In genomic region chr4:38177035-38177791, GRCh38 we compare ENCODE assay signal across 7 cellular contexts.
DNase-seq lines count a peak whose midpoint lies in the region; ATAC-seq and TF ChIP-seq lines count a peak whose summit lies in the region.

No MANE protein-coding gene starts in this region.

- TF ChIP-seq CTCF in lower lobe of right lung (IDR thresholded peaks at IDR 0.05) (no peak), dorsolateral prefrontal cortex (IDR thresholded peaks at IDR 0.05 in 54 of 56, conservative IDR thresholded peaks at IDR 0.05 in 2 of 56; ENCODE audit: low read depth in 1 of 56, partially characterized antibody in 56 of 56) (no peak)

- H3K4me3 Mint-ChIP-seq in T-cell = peak overlapping the region; percentile 62 to 76 (median 68)
- peak overlapping the region; percentile 78 for H3K4me3 Mint-ChIP-seq in activated naive CD8-positive, alpha-beta T cell treated with anti-CD3 and anti-CD28 coated beads, Interleukin-2, amount 10 ng/mL, durations not matched to agents 7 days and 5 days

- ATAC-seq in T-cell (replicated peaks in 1 of 4) (peak; percentile 63 to 78 (median 70)), lower lobe of right lung (peak; percentile 30 to 35)
- peak; percentile 68 for ATAC-seq in activated naive CD8-positive, alpha-beta T cell treated with anti-CD3 and anti-CD28 coated beads, Interleukin-2, amount 10 ng/mL, durations not matched to agents 7 days and 5 days (ENCODE audit: low read depth)

- H3K4me1 ChIP-seq in lower lobe of right lung = peaks cover 46% of the 10 kb centered on the region

- H3K27me3 ChIP-seq in lower lobe of right lung (ENCODE audit: low read depth) (no peaks in the 10 kb centered on the region), dorsolateral prefrontal cortex (no peaks in the 10 kb centered on the region)

- peaks cover 39 to 54% (median 47%) of the 10 kb centered on the region in 3 donors for H3K4me1 Mint-ChIP-seq in T-cell
- H3K4me1 Mint-ChIP-seq in activated naive CD8-positive, alpha-beta T cell treated with anti-CD3 and anti-CD28 coated beads, Interleukin-2, amount 10 ng/mL, durations not matched to agents 7 days and 5 days = peaks cover 32% of the 10 kb centered on the region

- DNase-seq in T-cell (peak; percentile 14 to 65 (median 37)), lower lobe of right lung (no peak), NCI-H1417 (lab: John Stamatoyannopoulos, UW) (no peak), SKM-1 treated with dmso at 0.1 percent for 144 hours (lab: John Stamatoyannopoulos, UW; ENCODE audit: unreplicated experiment) (no peak), dorsolateral prefrontal cortex (no peak)
- peak; percentile 57 for DNase-seq in activated naive CD8-positive, alpha-beta T cell treated with anti-CD3 and anti-CD28 coated beads, Interleukin-2, amount 10 ng/mL, durations not matched to agents 7 days and 5 days
- DNase-seq in stimulated activated CD8-positive, alpha-beta memory T cell treated with anti-CD3 and anti-CD28 coated beads, Interleukin-7, amount 100 ng/mL, for 48 hours (ENCODE audit: extremely low read depth in 1 of 2, low read depth in 1 of 2) = peak; percentile 23 to 49

- H3K9me3 Mint-ChIP-seq in T-cell = peaks cover 0 to 3% (median 0%) of the 10 kb centered on the region in 3 donors
- H3K9me3 Mint-ChIP-seq in activated naive CD8-positive, alpha-beta T cell treated with anti-CD3 and anti-CD28 coated beads, Interleukin-2, amount 10 ng/mL, durations not matched to agents 7 days and 5 days = peaks cover under 1% of the 10 kb centered on the region

- H3K36me3 Mint-ChIP-seq in T-cell = no peaks in the 10 kb centered on the region
- peaks cover 3% of the 10 kb centered on the region for H3K36me3 Mint-ChIP-seq in activated naive CD8-positive, alpha-beta T cell treated with anti-CD3 and anti-CD28 coated beads, Interleukin-2, amount 10 ng/mL, durations not matched to agents 7 days and 5 days

- CTCF ChIA-PET in T-cell (lab: Charles Lee) = interaction anchor here (0.5 to 4.3 kb wide), 11 partner anchors 82 to 584 kb away, joined by 3 to 67 read pairs (median 4); no protein-coding TSS in a partner anchor

- H3K9me3 ChIP-seq in lower lobe of right lung = no peaks in the 10 kb centered on the region

- intact Hi-C loops in lower lobe of right lung (cut with DNase I) (no loop called here), dorsolateral prefrontal cortex (cut with DNase I) (loop anchor here (5.0 to 10.0 kb wide), 3 partner anchors 102 to 500 kb away; no protein-coding TSS in a partner anchor)

- POLR2A ChIA-PET in T-cell (lab: Charles Lee) = interaction anchor here in 1 of 2 donors (0.6 to 1.4 kb wide), 4 partner anchors 17 to 663 kb away, joined by 3 to 13 read pairs (median 3); no protein-coding TSS in a partner anchor
- POLR2A ChIA-PET in activated naive CD8-positive, alpha-beta T cell treated with anti-CD3 and anti-CD28 coated beads, Interleukin-2, amount 10 ng/mL, durations not matched to agents 7 days and 5 days (lab: Charles Lee) = interaction anchor here (1.4 to 2.1 kb wide), 2 partner anchors 9 to 17 kb away, joined by 4 to 8 read pairs; no protein-coding TSS in a partner anchor

- H3K27me3 Mint-ChIP-seq in T-cell = no peaks in the 10 kb centered on the region
- peaks cover 7% of the 10 kb centered on the region for H3K27me3 Mint-ChIP-seq in activated naive CD8-positive, alpha-beta T cell treated with anti-CD3 and anti-CD28 coated beads, Interleukin-2, amount 10 ng/mL, durations not matched to agents 7 days and 5 days

- H3K27ac ChIP-seq in lower lobe of right lung = peak overlapping the region; percentile 50
- H3K27ac ChIP-seq in dorsolateral prefrontal cortex = peak overlapping the region in 26 of 59 donors; percentile 4 to 71 (median 39)

- H3K4me3 ChIP-seq in lower lobe of right lung (no peak overlapping the region), dorsolateral prefrontal cortex (peak overlapping the region in 1 of 59 donors; percentile 16)

- H3K36me3 ChIP-seq in lower lobe of right lung = no peaks in the 10 kb centered on the region

- H3K27ac Mint-ChIP-seq in T-cell = peak overlapping the region; percentile 90 to 93
- H3K27ac Mint-ChIP-seq in activated naive CD8-positive, alpha-beta T cell treated with anti-CD3 and anti-CD28 coated beads, Interleukin-2, amount 10 ng/mL, durations not matched to agents 7 days and 5 days = peak overlapping the region; percentile 78

Comparison
In these comparisons a context has a peak if more than half of its experiments do, and no peak if none do; other contexts are left out.
1. DNase-seq: peak in T-cell (34 of 34), activated naive CD8-positive, alpha-beta T cell treated with anti-CD3 and anti-CD28 coated beads, Interleukin-2, amount 10 ng/mL, durations not matched to agents 7 days and 5 days (single experiment) and stimulated activated CD8-positive, alpha-beta memory T cell treated with anti-CD3 and anti-CD28 coated beads, Interleukin-7, amount 100 ng/mL, for 48 hours (2 of 2); none in lower lobe of right lung (single experiment), NCI-H1417 (0 of 3), SKM-1 treated with dmso at 0.1 percent for 144 hours (single experiment) and dorsolateral prefrontal cortex (0 of 10).
2. Peak in every context shown above with its lines, with median percentiles within 50 percentile points of each other: ATAC-seq.